9 cellular contexts compared by ENCODE assay signal in genomic region chr12:14283489-14284144, GRCh38.
DNase-seq lines count a peak whose midpoint lies in the region; ATAC-seq and TF ChIP-seq lines count a peak whose summit lies in the region.
"Had no signal": no experiment of that assay in that cellular context is flagged by ENCODE, and none has a peak within 500 bp of the region (broad histone marks: within the 10 kb centered on the region; RNA-seq: fewer than 3 reads in every experiment).

No MANE protein-coding gene starts in this region.

- H3K27me3 ChIP-seq in SJCRH30 (no peaks in the 10 kb centered on the region), smooth muscle cell (ENCODE audit: low read depth) (no peaks in the 10 kb centered on the region)

- TF ChIP-seq CTCF in smooth muscle cell (IDR thresholded peaks at IDR 0.05; ENCODE audit: borderline replicate concordance, insufficient read depth, poor library complexity, severe bottlenecking), result no peak

- H3K27ac ChIP-seq in SJCRH30 (peak overlapping the region; percentile 93), smooth muscle cell (ENCODE audit: low read depth) (peak overlapping the region; percentile 35)
- H3K27ac ChIP-seq: A549 had no signal

- H3K36me3 ChIP-seq in SJCRH30, result no peaks in the 10 kb centered on the region
- no peaks in the 10 kb centered on the region for H3K36me3 ChIP-seq in smooth muscle cell (ENCODE audit: low read depth)

- DNase-seq in NCI-H1417 (lab: John Stamatoyannopoulos, UW) (peak; percentile 53 to 87 (median 75)), NCI-H1417 treated with DMSO at 0.1 percent for 48 hours (lab: John Stamatoyannopoulos, UW) (no peak), SJCRH30 (no peak), smooth muscle cell (lab: John Stamatoyannopoulos, UW; ENCODE audit: unreplicated experiment) (no peak), NOMO-1 treated with DMSO at 0.1 percent for 48 hours (lab: John Stamatoyannopoulos, UW; ENCODE audit: unreplicated experiment) (no peak), activated T-cell treated with anti-CD3 and anti-CD28 coated beads for 4 hours (no peak), GM19238 (ENCODE audit: insufficient read length, low spot score) (no peak)

- peak; percentile 57 for ATAC-seq in HG03175 (IDR thresholded peaks at IDR 0.05; ENCODE audit: unreplicated experiment)

- peaks cover 4% of the 10 kb centered on the region for H3F3A ChIP-seq in smooth muscle cell (ENCODE audit: low read depth)

- H3K4me2 ChIP-seq in smooth muscle cell, result peak overlapping the region; percentile 48
- H3K4me2 ChIP-seq: A549 had no signal

- H3K4me3 ChIP-seq in SJCRH30 (peak overlapping the region; percentile 31), smooth muscle cell (no peak overlapping the region)
- H3K4me3 ChIP-seq: A549 had no signal

- H3K9me3 ChIP-seq in SJCRH30 (replicated peaks) (no peaks in the 10 kb centered on the region), smooth muscle cell (replicated peaks; ENCODE audit: low read depth) (no peaks in the 10 kb centered on the region)

- no peak overlapping the region for H3K9ac ChIP-seq in smooth muscle cell (ENCODE audit: low read depth)

- H3K79me2 ChIP-seq in smooth muscle cell (ENCODE audit: low read depth), result no peaks in the 10 kb centered on the region

- H3K4me1 ChIP-seq in SJCRH30 (peaks cover 15% of the 10 kb centered on the region), smooth muscle cell (ENCODE audit: low read depth) (peaks cover 24% of the 10 kb centered on the region)
- H3K4me1 ChIP-seq: A549 had no signal

- WGBS in smooth muscle cell (ENCODE audit: low lambda C conversion rate), result 49% methylated on average over 6 of the region's 6 CpGs

- H4K20me1 ChIP-seq in smooth muscle cell (ENCODE audit: low read depth), result no peaks in the 10 kb centered on the region

- H2AFZ ChIP-seq in smooth muscle cell (ENCODE audit: low read depth), result peak overlapping the region; percentile 100

Comparison
In these comparisons a context has a peak if more than half of its experiments do, and no peak if none do; other contexts are left out.
1. DNase-seq: peak in NCI-H1417 (3 of 3); none in NCI-H1417 treated with DMSO at 0.1 percent for 48 hours (single experiment), SJCRH30 (0 of 2), smooth muscle cell (single experiment), NOMO-1 treated with DMSO at 0.1 percent for 48 hours (single experiment), activated T-cell treated with anti-CD3 and anti-CD28 coated beads for 4 hours (single experiment) and GM19238 (single experiment).